In genomic region chr9:97387504-97387886, GRCh38 we compare ENCODE assay signal across 14 cellular contexts. TPM values are rescaled to one million over a fixed set of nuclear protein-coding genes. Genes with fewer than 3 reads are reported as not detected.
DNase-seq lines count a peak whose midpoint lies in the region; TF ChIP-seq lines count a peak whose summit lies in the region.
"Had no signal": no experiment of that assay in that cellular context is flagged by ENCODE, and none has a peak within 500 bp of the region (broad histone marks: within the 10 kb centered on the region; RNA-seq: fewer than 3 reads in every experiment).

No MANE protein-coding gene starts in this region.

- H3K4me1 ChIP-seq in MM.1S (ENCODE audit: low read length) = peaks cover 9% of the 10 kb centered on the region; the same call in 1 of the 2 replicates
- no peaks in the 10 kb centered on the region for H3K4me1 ChIP-seq in osteoblast (ENCODE audit: insufficient read depth, low read length)

- H2AFZ ChIP-seq in MM.1S (ENCODE audit: low read length) = no peak overlapping the region
- no peak overlapping the region for H2AFZ ChIP-seq in osteoblast (ENCODE audit: low read length)

- DNase-seq in DMS53 (lab: John Stamatoyannopoulos, UW) (peak; percentile 59), DMS53 treated with DMSO at 0.1 percent for 48 hours (lab: John Stamatoyannopoulos, UW; ENCODE audit: unreplicated experiment) (no peak), MM.1S (peak; percentile 1), coronary artery (ENCODE audit: low spot score) (no peak), osteoblast (ENCODE audit: insufficient read length, low spot score, missing footprints) (no peak), NCI-H1930 (lab: John Stamatoyannopoulos, UW) (no peak), amygdala (lab: John Stamatoyannopoulos, UW) (no peak), HT-29 (ENCODE audit: low spot score) (no peak)
- DNase-seq: DMS 273 treated with DMSO at 0.1 percent for 48 hours had no signal

- H3K9me3 ChIP-seq in MM.1S (replicated peaks; ENCODE audit: insufficient read depth, low read length) (no peaks in the 10 kb centered on the region), osteoblast (ENCODE audit: low read depth, low read length) (no peaks in the 10 kb centered on the region)
- H3K9me3 ChIP-seq: suprapubic skin had no signal

- TF ChIP-seq CTCF in MM.1S (IDR thresholded peaks at IDR 0.05; ENCODE audit: low read length) = no peak
- TF ChIP-seq CTCF in coronary artery (IDR thresholded peaks at IDR 0.05) = no peak
- no peak for TF ChIP-seq CTCF in osteoblast (IDR thresholded peaks at IDR 0.05; ENCODE audit: extremely low read depth, low read depth, low read length)

- H3F3A ChIP-seq in MM.1S (ENCODE audit: insufficient read depth, low read length) = no peaks in the 10 kb centered on the region

- H3K27me3 ChIP-seq in MM.1S (replicated peaks; ENCODE audit: insufficient read depth, low read length) = no peaks in the 10 kb centered on the region
- H3K27me3 ChIP-seq in osteoblast (ENCODE audit: insufficient read depth, low read length) = peaks cover 5% of the 10 kb centered on the region
- H3K27me3 ChIP-seq: BLaER1, brain microvascular endothelial cell, suprapubic skin had no signal

- H3K9me2 ChIP-seq in MM.1S (replicated peaks; ENCODE audit: insufficient read depth, low read length) = no peaks in the 10 kb centered on the region

- no peaks in the 10 kb centered on the region for H4K20me1 ChIP-seq in MM.1S (ENCODE audit: insufficient read depth, low read length)
- H4K20me1 ChIP-seq in osteoblast (ENCODE audit: insufficient read depth, low read length) = peaks cover 3% of the 10 kb centered on the region
- H4K20me1 ChIP-seq: BLaER1 had no signal

- H3K36me3 ChIP-seq in MM.1S (replicated peaks; ENCODE audit: insufficient read depth, low read length) = no peaks in the 10 kb centered on the region
- no peaks in the 10 kb centered on the region for H3K36me3 ChIP-seq in osteoblast (ENCODE audit: insufficient read depth, low read length)
- H3K36me3 ChIP-seq: BLaER1, brain microvascular endothelial cell, suprapubic skin had no signal

- H3K79me2 ChIP-seq in MM.1S (ENCODE audit: low read length) = no peaks in the 10 kb centered on the region
- H3K79me2 ChIP-seq in osteoblast (ENCODE audit: insufficient read depth, low read length) = no peaks in the 10 kb centered on the region

- H3K4me3 ChIP-seq in MM.1S (ENCODE audit: low read length) (no peak overlapping the region), coronary artery (peak overlapping the region; percentile 33), osteoblast (ENCODE audit: insufficient read depth, low read length) (no peak overlapping the region)
- H3K4me3 ChIP-seq: BLaER1, suprapubic skin had no signal

- H3K27ac ChIP-seq in MM.1S (ENCODE audit: low read length) (no peak overlapping the region), coronary artery (no peak overlapping the region), osteoblast (ENCODE audit: low read depth, low read length) (no peak overlapping the region)
- H3K27ac ChIP-seq: 22Rv1, BLaER1, brain microvascular endothelial cell, suprapubic skin, VCaP had no signal

- H3K4me2 ChIP-seq in MM.1S (ENCODE audit: low read depth, low read length) (peak overlapping the region; percentile 31; the same call in 1 of the 2 replicates), osteoblast (ENCODE audit: insufficient read depth, low read length) (peak overlapping the region; percentile 63)
- H3K4me2 ChIP-seq: BLaER1 had no signal

- no peak overlapping the region for H3K9ac ChIP-seq in MM.1S (ENCODE audit: low read length)
- H3K9ac ChIP-seq: BLaER1 had no signal

RNA-seq across cellular contexts. Expression of gene TDRD7, which starts 24.4 kb away (rescaled TPM):
- 8.0 and 8.8 TPM in 2 replicates for total RNA-seq in osteoblast
- 7.3 and 8.7 TPM in 2 replicates for total RNA-seq in HT-29 (2014; rRNA removed; shearing (Covaris generic))

Comparison
In these comparisons a context has a peak if more than half of its experiments do, and no peak if none do; other contexts are left out.
1. DNase-seq: peak in DMS53 (single experiment) and MM.1S (single experiment); none in DMS53 treated with DMSO at 0.1 percent for 48 hours (single experiment), coronary artery (single experiment), osteoblast (single experiment), NCI-H1930 (0 of 2), amygdala (0 of 56) and HT-29 (single experiment).